In the genomic region with DNA sequence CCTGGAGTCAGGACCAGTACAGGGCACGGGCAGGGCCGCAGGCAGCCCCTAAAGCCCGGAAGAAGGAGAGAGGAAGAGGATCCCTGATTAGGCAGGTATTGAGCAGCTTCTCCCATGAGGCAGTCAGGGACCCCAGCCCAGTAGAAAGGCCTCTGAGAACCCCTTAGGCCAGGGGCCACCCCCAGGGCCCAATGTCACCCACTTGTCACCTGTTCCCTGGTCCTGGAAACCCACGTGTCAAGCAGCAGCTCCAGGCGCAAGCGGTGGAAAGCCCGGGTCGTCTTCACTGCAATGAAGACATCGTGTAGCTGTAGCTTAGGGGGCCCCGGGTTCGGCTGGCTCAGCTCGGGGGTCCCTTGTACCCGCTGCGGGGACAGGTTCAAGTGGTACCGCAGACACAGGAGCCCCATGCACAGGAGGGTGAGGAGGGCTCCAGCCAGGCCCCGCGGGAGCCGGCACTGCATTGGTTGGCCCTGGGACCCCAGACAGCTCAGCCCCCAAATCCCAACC, we compare ENCODE assay signal across 1 cellular context.
A peak's percentile ranks its signal among the peaks of the same experiment; 100 is the strongest.
TF ChIP-seq lines count a peak whose summit lies in the region.

No MANE protein-coding gene starts in this region.

TF ChIP-seq in HepG2, 621 proteins besides CTCF, POLR2A, EP300 and RAD21:
- no peak for TF ChIP-seq ZNF17 (CRISPR knock-in tag; IDR thresholded peaks at IDR 0.05)
- TF ChIP-seq NKX3-1 (CRISPR knock-in tag; IDR thresholded peaks at IDR 0.05): no peak
- TF ChIP-seq SALL2 (CRISPR knock-in tag; IDR thresholded peaks at IDR 0.05): no peak
- TF ChIP-seq ZNF20 (CRISPR knock-in tag; IDR thresholded peaks at IDR 0.05): no peak
- no peak for TF ChIP-seq GTF2F1 (IDR thresholded peaks at IDR 0.05; ENCODE audit: low read length)
- no peak for TF ChIP-seq ZFP90 (CRISPR knock-in tag; IDR thresholded peaks at IDR 0.05; ENCODE audit: borderline replicate concordance)
- TF ChIP-seq ZNF782 (CRISPR knock-in tag; IDR thresholded peaks at IDR 0.05; ENCODE audit: borderline replicate concordance): no peak
- TF ChIP-seq, protein P1, sequence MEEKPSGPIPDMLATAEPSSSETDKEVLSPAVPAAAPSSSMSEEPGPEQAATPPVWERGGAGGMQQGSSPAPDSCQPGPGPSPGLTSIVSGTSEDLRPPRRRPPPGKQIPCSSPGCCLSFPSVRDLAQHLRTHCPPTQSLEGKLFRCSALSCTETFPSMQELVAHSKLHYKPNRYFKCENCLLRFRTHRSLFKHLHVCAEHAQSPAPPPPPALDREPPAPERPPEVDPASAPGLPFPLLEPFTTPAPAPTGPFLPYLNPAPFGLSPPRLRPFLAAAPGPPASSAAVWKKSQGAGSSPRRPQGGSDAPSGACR (CRISPR knock-in tag; IDR thresholded peaks at IDR 0.05): no peak
- TF ChIP-seq HMGA1 (CRISPR knock-in tag; conservative IDR thresholded peaks at IDR 0.05): no peak
- TF ChIP-seq MAFG (CRISPR knock-in tag; IDR thresholded peaks at IDR 0.05): no peak
- no peak for TF ChIP-seq HIVEP1 (CRISPR knock-in tag; IDR thresholded peaks at IDR 0.05)
- TF ChIP-seq, protein P2, sequence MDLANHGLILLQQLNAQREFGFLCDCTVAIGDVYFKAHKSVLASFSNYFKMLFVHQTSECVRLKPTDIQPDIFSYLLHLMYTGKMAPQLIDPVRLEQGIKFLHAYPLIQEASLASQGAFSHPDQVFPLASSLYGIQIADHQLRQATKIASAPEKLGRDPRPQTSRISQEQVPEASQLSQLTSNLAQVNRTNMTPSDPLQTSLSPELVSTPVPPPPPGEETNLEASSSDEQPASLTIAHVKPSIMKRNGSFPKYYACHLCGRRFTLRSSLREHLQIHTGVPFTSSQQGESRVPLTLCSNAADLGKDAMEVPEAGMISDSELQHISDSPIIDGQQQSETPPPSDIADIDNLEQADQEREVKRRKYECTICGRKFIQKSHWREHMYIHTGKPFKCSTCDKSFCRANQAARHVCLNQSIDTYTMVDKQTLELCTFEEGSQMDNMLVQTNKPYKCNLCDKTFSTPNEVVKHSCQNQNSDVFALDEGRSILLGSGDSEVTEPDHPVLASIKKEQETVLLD (CRISPR knock-in tag; IDR thresholded peaks at IDR 0.05; ENCODE audit: low read depth): no peak
- TF ChIP-seq, protein P3, sequence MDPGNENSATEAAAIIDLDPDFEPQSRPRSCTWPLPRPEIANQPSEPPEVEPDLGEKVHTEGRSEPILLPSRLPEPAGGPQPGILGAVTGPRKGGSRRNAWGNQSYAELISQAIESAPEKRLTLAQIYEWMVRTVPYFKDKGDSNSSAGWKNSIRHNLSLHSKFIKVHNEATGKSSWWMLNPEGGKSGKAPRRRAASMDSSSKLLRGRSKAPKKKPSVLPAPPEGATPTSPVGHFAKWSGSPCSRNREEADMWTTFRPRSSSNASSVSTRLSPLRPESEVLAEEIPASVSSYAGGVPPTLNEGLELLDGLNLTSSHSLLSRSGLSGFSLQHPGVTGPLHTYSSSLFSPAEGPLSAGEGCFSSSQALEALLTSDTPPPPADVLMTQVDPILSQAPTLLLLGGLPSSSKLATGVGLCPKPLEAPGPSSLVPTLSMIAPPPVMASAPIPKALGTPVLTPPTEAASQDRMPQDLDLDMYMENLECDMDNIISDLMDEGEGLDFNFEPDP (CRISPR knock-in tag; conservative IDR thresholded peaks at IDR 0.05): no peak
- TF ChIP-seq, protein P4, sequence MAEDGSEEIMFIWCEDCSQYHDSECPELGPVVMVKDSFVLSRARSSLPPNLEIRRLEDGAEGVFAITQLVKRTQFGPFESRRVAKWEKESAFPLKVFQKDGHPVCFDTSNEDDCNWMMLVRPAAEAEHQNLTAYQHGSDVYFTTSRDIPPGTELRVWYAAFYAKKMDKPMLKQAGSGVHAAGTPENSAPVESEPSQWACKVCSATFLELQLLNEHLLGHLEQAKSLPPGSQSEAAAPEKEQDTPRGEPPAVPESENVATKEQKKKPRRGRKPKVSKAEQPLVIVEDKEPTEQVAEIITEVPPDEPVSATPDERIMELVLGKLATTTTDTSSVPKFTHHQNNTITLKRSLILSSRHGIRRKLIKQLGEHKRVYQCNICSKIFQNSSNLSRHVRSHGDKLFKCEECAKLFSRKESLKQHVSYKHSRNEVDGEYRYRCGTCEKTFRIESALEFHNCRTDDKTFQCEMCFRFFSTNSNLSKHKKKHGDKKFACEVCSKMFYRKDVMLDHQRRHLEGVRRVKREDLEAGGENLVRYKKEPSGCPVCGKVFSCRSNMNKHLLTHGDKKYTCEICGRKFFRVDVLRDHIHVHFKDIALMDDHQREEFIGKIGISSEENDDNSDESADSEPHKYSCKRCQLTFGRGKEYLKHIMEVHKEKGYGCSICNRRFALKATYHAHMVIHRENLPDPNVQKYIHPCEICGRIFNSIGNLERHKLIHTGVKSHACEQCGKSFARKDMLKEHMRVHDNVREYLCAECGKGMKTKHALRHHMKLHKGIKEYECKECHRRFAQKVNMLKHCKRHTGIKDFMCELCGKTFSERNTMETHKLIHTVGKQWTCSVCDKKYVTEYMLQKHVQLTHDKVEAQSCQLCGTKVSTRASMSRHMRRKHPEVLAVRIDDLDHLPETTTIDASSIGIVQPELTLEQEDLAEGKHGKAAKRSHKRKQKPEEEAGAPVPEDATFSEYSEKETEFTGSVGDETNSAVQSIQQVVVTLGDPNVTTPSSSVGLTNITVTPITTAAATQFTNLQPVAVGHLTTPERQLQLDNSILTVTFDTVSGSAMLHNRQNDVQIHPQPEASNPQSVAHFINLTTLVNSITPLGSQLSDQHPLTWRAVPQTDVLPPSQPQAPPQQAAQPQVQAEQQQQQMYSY (CRISPR knock-in tag; IDR thresholded peaks at IDR 0.05): peak; percentile 87
- peak; percentile 73 for TF ChIP-seq AGO2 (optimal IDR thresholded peaks at IDR 0.05; ENCODE audit: low read depth, low read length)
